20 cellular contexts compared by ENCODE assay signal in the genomic region with DNA sequence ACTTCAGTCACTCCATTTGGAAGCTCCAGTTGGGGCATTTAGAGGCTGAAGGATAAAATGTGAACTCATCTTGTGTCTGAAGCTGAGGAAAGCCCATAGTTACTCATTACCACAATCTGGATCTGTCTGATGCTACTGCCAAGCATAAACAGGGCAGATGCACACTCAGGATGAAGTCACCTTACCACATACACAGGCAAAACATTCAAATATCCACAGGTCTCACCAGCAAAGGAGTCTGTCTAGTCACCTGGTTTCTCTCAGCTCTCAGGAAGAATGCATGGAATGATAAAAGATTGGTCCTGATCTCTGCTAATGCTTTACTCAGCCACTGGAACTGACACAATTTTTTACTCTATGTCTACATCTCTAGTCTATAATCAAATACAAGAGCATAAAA. TPM values are rescaled to one million over a fixed set of nuclear protein-coding genes. Genes with fewer than 3 reads are reported as not detected.
DNase-seq lines count a peak whose midpoint lies in the region; ATAC-seq, FAIRE-seq and TF ChIP-seq lines count a peak whose summit lies in the region.
"Had no signal": no experiment of that assay in that cellular context is flagged by ENCODE, and none has a peak within 500 bp of the region (broad histone marks: within the 10 kb centered on the region; RNA-seq: fewer than 3 reads in every experiment).

No MANE protein-coding gene starts in this region.

- POLR2A ChIA-PET in activated CD4-positive, alpha-beta T cell treated with anti-CD3 and anti-CD28 coated beads for 36 hours (lab: Charles Lee), result interaction anchor here (0.5 kb wide), 1 partner anchor 60 kb away, joined by 3 read pairs; no protein-coding TSS in a partner anchor
- POLR2A ChIA-PET in A673 (lab: Charles Lee; ENCODE audit: low non-redundant PET), result interaction anchor here (0.6 kb wide), 1 partner anchor 1614 kb away, joined by 3 read pairs; no protein-coding TSS in a partner anchor

- H3K9me3 ChIP-seq in fibroblast of lung (ENCODE audit: control insufficient read depth, insufficient read depth, low read depth, low read length) (no peaks in the 10 kb centered on the region), A673 (ENCODE audit: low read depth, low read length, poor library complexity, severe bottlenecking) (no peaks in the 10 kb centered on the region)
- H3K9me3 ChIP-seq: adrenal gland, ovary, upper lobe of right lung had no signal

- CTCF ChIA-PET in activated CD4-positive, alpha-beta T cell treated with anti-CD3 and anti-CD28 coated beads for 36 hours (lab: Charles Lee), result interaction anchor here (1.1 to 1.2 kb wide), 2 partner anchors 12 to 16 kb away, joined by 3 read pairs; no protein-coding TSS in a partner anchor
- CTCF ChIA-PET in A673 (lab: Charles Lee), result no interaction called here

- H3K36me3 ChIP-seq in fibroblast of lung (ENCODE audit: control insufficient read depth, insufficient read depth, low read length) (no peaks in the 10 kb centered on the region), A673 (ENCODE audit: insufficient read depth, low read length, poor library complexity, severe bottlenecking) (no peaks in the 10 kb centered on the region)
- H3K36me3 ChIP-seq: ovary had no signal

- no peak overlapping the region for H3K4me2 ChIP-seq in fibroblast of lung (ENCODE audit: extremely low read depth, insufficient read depth, low read length)

- H3K4me3 ChIP-seq in fibroblast of lung (replicated peaks in 1 of 4; ENCODE audit: control extremely low read depth in 1 of 4, insufficient read depth in 1 of 4, low read depth in 3 of 4, low read length in 4 of 4) (no peak overlapping the region), A673 (ENCODE audit: low read depth, low read length, poor library complexity, severe bottlenecking) (no peak overlapping the region)
- H3K4me3 ChIP-seq: adrenal gland, ovary, upper lobe of right lung had no signal

- no peak overlapping the region for H2AFZ ChIP-seq in fibroblast of lung (ENCODE audit: low read length)

- H3K27ac ChIP-seq in fibroblast of lung (ENCODE audit: insufficient read depth, low read length) (no peak overlapping the region), A673 (ENCODE audit: low read depth, low read length, poor library complexity, severe bottlenecking) (no peak overlapping the region)
- H3K27ac ChIP-seq: adrenal gland, ovary, upper lobe of right lung had no signal

- H3K4me3 Mint-ChIP-seq in activated CD4-positive, alpha-beta T cell treated with anti-CD3 and anti-CD28 coated beads for 36 hours, result no peak overlapping the region
- H3K4me3 Mint-ChIP-seq in glutamatergic neuron (ENCODE audit: unreplicated experiment), result no peak overlapping the region

- intact Hi-C loops in activated CD4-positive, alpha-beta T cell treated with anti-CD3 and anti-CD28 coated beads for 36 hours (cut with DNase I, micrococcal nuclease), result no loop called here
- intact Hi-C loops in A673 (cut with micrococcal nuclease; ENCODE audit: unreplicated experiment), result no loop called here

- no peaks in the 10 kb centered on the region for H3K4me1 Mint-ChIP-seq in activated CD4-positive, alpha-beta T cell treated with anti-CD3 and anti-CD28 coated beads for 36 hours
- no peaks in the 10 kb centered on the region for H3K4me1 Mint-ChIP-seq in glutamatergic neuron (ENCODE audit: low read depth, unreplicated experiment)

- H3K9ac ChIP-seq in fibroblast of lung (ENCODE audit: insufficient read depth, low read length), result no peak overlapping the region

- ATAC-seq in activated CD4-positive, alpha-beta T cell treated with anti-CD3 and anti-CD28 coated beads for 36 hours, result peak; percentile 78
- ATAC-seq in GM21390 (IDR thresholded peaks at IDR 0.05; ENCODE audit: unreplicated experiment), result no peak
- ATAC-seq: upper lobe of right lung had no signal

- no peaks in the 10 kb centered on the region for H3K9me3 Mint-ChIP-seq in activated CD4-positive, alpha-beta T cell treated with anti-CD3 and anti-CD28 coated beads for 36 hours (ENCODE audit: low read depth)
- peaks cover 3% of the 10 kb centered on the region for H3K9me3 Mint-ChIP-seq in glutamatergic neuron (ENCODE audit: unreplicated experiment)

- DNase-seq in activated CD4-positive, alpha-beta T cell treated with anti-CD3 and anti-CD28 coated beads for 36 hours, result no peak
- no peak for DNase-seq in activated CD4-positive, alpha-beta T cell treated with anti-CD3 and anti-CD28 coated beads, Interleukin-2, amount 50 U/mL, for 1 hour
- DNase-seq in RCC 7860 (ENCODE audit: low spot score) (peak; percentile 97), fibroblast of lung (ENCODE audit: low read depth in 2 of 2) (peak; percentile 10 to 95), renal cortical epithelial cell (ENCODE audit: low read depth) (peak; percentile 97), A673 (ENCODE audit: low spot score) (no peak), glutamatergic neuron (no peak)
- DNase-seq: 8988T, adrenal gland, DMS53, H7, hippocampal formation, NCI-H1436, NCI-H510A treated with DMSO at 0.1 percent for 48 hours, ovary, RPMI8226, T-helper 9 cell, upper lobe of right lung had no signal

- FAIRE-seq in RCC 7860 (lab: Jason Lieb, UNC), result peak; percentile 98
- FAIRE-seq: GM12892 had no signal

- no peaks in the 10 kb centered on the region for H3K4me1 ChIP-seq in fibroblast of lung (ENCODE audit: control insufficient read depth, extremely low read depth, insufficient read depth, low read length)
- H3K4me1 ChIP-seq in A673 (ENCODE audit: insufficient read depth, low read length, poor library complexity, severe bottlenecking), result no peaks in the 10 kb centered on the region
- H3K4me1 ChIP-seq: adrenal gland, upper lobe of right lung had no signal

- no peaks in the 10 kb centered on the region for H3K36me3 Mint-ChIP-seq in activated CD4-positive, alpha-beta T cell treated with anti-CD3 and anti-CD28 coated beads for 36 hours (ENCODE audit: low read depth)
- peaks cover 3% of the 10 kb centered on the region for H3K36me3 Mint-ChIP-seq in glutamatergic neuron (ENCODE audit: unreplicated experiment)

- no peak overlapping the region for H3K27ac Mint-ChIP-seq in activated CD4-positive, alpha-beta T cell treated with anti-CD3 and anti-CD28 coated beads for 36 hours
- H3K27ac Mint-ChIP-seq in glutamatergic neuron (ENCODE audit: unreplicated experiment), result no peak overlapping the region

- no TSS peak for BruUV-seq in A673 (replicated peaks; lab: Mats Ljungman, UMichigan)

- no peaks in the 10 kb centered on the region for H3K27me3 Mint-ChIP-seq in activated CD4-positive, alpha-beta T cell treated with anti-CD3 and anti-CD28 coated beads for 36 hours
- H3K27me3 Mint-ChIP-seq in glutamatergic neuron (ENCODE audit: unreplicated experiment), result no peaks in the 10 kb centered on the region

- no peaks in the 10 kb centered on the region for H4K20me1 ChIP-seq in fibroblast of lung (ENCODE audit: control insufficient read depth, extremely low read depth, insufficient read depth, low read length)

- TF ChIP-seq CTCF in fibroblast of lung (conservative IDR thresholded peaks at IDR 0.05 in 1 of 2, IDR thresholded peaks at IDR 0.05 in 1 of 2; ENCODE audit: low read depth in 1 of 2, low read length in 2 of 2) (no peak), A673 (conservative IDR thresholded peaks at IDR 0.05; ENCODE audit: low read depth, low read length) (no peak), glutamatergic neuron (IDR thresholded peaks at IDR 0.05; ENCODE audit: partially characterized antibody, unreplicated experiment) (no peak)

- no peaks in the 10 kb centered on the region for H3K79me2 ChIP-seq in fibroblast of lung (ENCODE audit: control insufficient read depth, insufficient read depth, low read length)

- no peaks in the 10 kb centered on the region for H3K27me3 ChIP-seq in fibroblast of lung (ENCODE audit: control insufficient read depth, insufficient read depth, low read length)
- H3K27me3 ChIP-seq in A673 (replicated peaks; ENCODE audit: insufficient read depth, low read depth, low read length, poor library complexity), result no peaks in the 10 kb centered on the region
- H3K27me3 ChIP-seq: adrenal gland, ovary, upper lobe of right lung had no signal

RNA-seq across cellular contexts. Expression of a gene that starts 13.0 kb away (rescaled TPM):
- total RNA-seq in activated CD4-positive, alpha-beta T cell treated with anti-CD3 and anti-CD28 coated beads for 36 hours, result not detected
- not detected in 2 replicates for total RNA-seq in fibroblast of lung
- not detected in 2 replicates for polyA plus RNA-seq in fibroblast of lung
- polyA plus RNA-seq in fibroblast of lung (2012), result not detected in 2 replicates
- not detected in 2 replicates for polyA minus RNA-seq in fibroblast of lung (ENCODE audit: low replicate concordance)
- total RNA-seq in renal cortical epithelial cell, result 1.0 and 1.7 TPM in 2 replicates
- total RNA-seq in A673 (2021), result not detected in 2 replicates
- not detected for total RNA-seq in glutamatergic neuron (ENCODE audit: unreplicated experiment)
- total RNA-seq: adrenal gland, H7, ovary, upper lobe of right lung had no signal
- polyA plus RNA-seq: ovary had no signal

RNA-seq across cellular contexts. Expression of a gene that starts 28.6 kb away (rescaled TPM):
- total RNA-seq in activated CD4-positive, alpha-beta T cell treated with anti-CD3 and anti-CD28 coated beads for 36 hours, result 10 to 100 TPM; 18.4 TPM
- total RNA-seq in fibroblast of lung, result 14.1 and 18.8 TPM in 2 replicates
- polyA plus RNA-seq in fibroblast of lung, result 9.7 and 11.7 TPM in 2 replicates
- 5.2 and 7.9 TPM in 2 replicates for polyA plus RNA-seq in fibroblast of lung (2012)
- polyA minus RNA-seq in fibroblast of lung (ENCODE audit: low replicate concordance), result 0.67 and 6.9 TPM in 2 replicates
- total RNA-seq in renal cortical epithelial cell, result 10.6 and 17.4 TPM in 2 replicates
- total RNA-seq in A673 (2021), result 11.4 and 13.7 TPM in 2 replicates
- 31.0 TPM for total RNA-seq in glutamatergic neuron (ENCODE audit: unreplicated experiment)

RNA-seq across cellular contexts. Expression of a gene that starts 28.6 kb away (rescaled TPM):
- 10 to 100 TPM; 32.9 to 33.7 TPM for total RNA-seq in activated CD4-positive, alpha-beta T cell treated with anti-CD3 and anti-CD28 coated beads for 36 hours
- 33.1 and 34.5 TPM in 2 replicates for total RNA-seq in fibroblast of lung
- polyA plus RNA-seq in fibroblast of lung, result 41.9 and 49.3 TPM in 2 replicates
- 22.4 and 24.8 TPM in 2 replicates for polyA plus RNA-seq in fibroblast of lung (2012)
- 2.1 and 4.6 TPM in 2 replicates for polyA minus RNA-seq in fibroblast of lung (ENCODE audit: low replicate concordance)
- total RNA-seq in renal cortical epithelial cell, result 68.2 and 74.9 TPM in 2 replicates
- 24.2 and 36.0 TPM in 2 replicates for total RNA-seq in A673 (2021)
- total RNA-seq in glutamatergic neuron (ENCODE audit: unreplicated experiment), result 21.5 TPM

Comparison
In these comparisons a context has a peak if more than half of its experiments do, and no peak if none do; other contexts are left out.
1. DNase-seq: peak in RCC 7860 (single experiment), fibroblast of lung (2 of 2) and renal cortical epithelial cell (single experiment); none in activated CD4-positive, alpha-beta T cell treated with anti-CD3 and anti-CD28 coated beads for 36 hours (single experiment), activated CD4-positive, alpha-beta T cell treated with anti-CD3 and anti-CD28 coated beads, Interleukin-2, amount 50 U/mL, for 1 hour (single experiment), A673 (single experiment) and glutamatergic neuron (single experiment).